ENCODE assay signal across 18 cellular contexts in the genomic region with DNA sequence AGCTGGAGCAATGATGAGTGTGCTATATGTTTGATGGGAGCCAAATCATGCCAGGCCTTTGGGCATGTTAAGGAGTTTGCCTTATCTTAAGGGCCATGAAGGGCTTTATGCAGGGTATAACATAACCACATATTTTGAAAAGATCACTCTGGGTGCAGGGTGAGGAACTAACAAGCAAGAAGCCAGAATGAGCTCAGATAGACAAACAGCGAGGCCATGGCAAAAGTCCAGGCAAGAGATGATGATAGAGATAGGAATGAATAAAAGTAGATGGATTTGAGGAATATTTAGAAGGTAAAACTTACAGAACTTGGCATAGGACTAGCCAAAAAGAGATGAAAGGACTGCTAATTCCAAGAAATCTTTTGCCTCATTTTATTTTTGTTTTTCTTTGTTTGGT. TPM values are rescaled to one million over a fixed set of nuclear protein-coding genes. Genes with fewer than 3 reads are reported as not detected.
DNase-seq lines count a peak whose midpoint lies in the region; ATAC-seq and TF ChIP-seq lines count a peak whose summit lies in the region.
"Had no signal": no experiment of that assay in that cellular context is flagged by ENCODE, and none has a peak within 500 bp of the region (broad histone marks: within the 10 kb centered on the region; RNA-seq: fewer than 3 reads in every experiment).

No MANE protein-coding gene starts in this region.

- peaks cover 69 to 84% of the 10 kb centered on the region in 2 donors for H3K4me1 Mint-ChIP-seq in natural killer cell
- peaks cover 33 to 38% of the 10 kb centered on the region in 2 donors for H3K4me1 Mint-ChIP-seq in natural killer cell treated with Interleukin-12 subunit alpha and Interleukin-12 subunit beta and Interleukin-15 and Interleukin-18, amount 100 ng/mL, for 72 hours (ENCODE audit: low read depth in 2 of 2)
- H3K4me1 Mint-ChIP-seq in immature natural killer cell, result peaks cover 71 to 95% of the 10 kb centered on the region in 2 donors
- peaks cover 21% of the 10 kb centered on the region for H3K4me1 Mint-ChIP-seq in stimulated activated effector memory CD8-positive, alpha-beta T cell treated with anti-CD3 and anti-CD28 coated beads, Interleukin-12 subunit alpha, Interleukin-12 subunit beta, amount 100 ng/mL, for 72 hours

- H3K4me3 Mint-ChIP-seq in natural killer cell (no peak overlapping the region), immature natural killer cell (peak overlapping the region in 1 of 5 donors; percentile 18)
- H3K4me3 Mint-ChIP-seq in natural killer cell treated with Interleukin-12 subunit alpha and Interleukin-12 subunit beta and Interleukin-15 and Interleukin-18, amount 100 ng/mL, for 72 hours, result no peak overlapping the region
- H3K4me3 Mint-ChIP-seq in stimulated activated effector memory CD8-positive, alpha-beta T cell treated with anti-CD3 and anti-CD28 coated beads, Interleukin-12 subunit alpha, Interleukin-12 subunit beta, amount 100 ng/mL, for 72 hours, result no peak overlapping the region
- H3K4me3 Mint-ChIP-seq: CD8-positive, alpha-beta T cell had no signal

- no peak for TF ChIP-seq POLR2A in thyroid gland (IDR thresholded peaks at IDR 0.05)

- peak overlapping the region; percentile 99 for H3K27ac ChIP-seq in VCaP
- no peak overlapping the region for H3K27ac ChIP-seq in thyroid gland
- H3K27ac ChIP-seq: PC-9, SJSA1 had no signal

- H3K9me3 Mint-ChIP-seq in natural killer cell, result no peaks in the 10 kb centered on the region
- H3K9me3 Mint-ChIP-seq in natural killer cell treated with Interleukin-12 subunit alpha and Interleukin-12 subunit beta and Interleukin-15 and Interleukin-18, amount 100 ng/mL, for 72 hours, result no peaks in the 10 kb centered on the region
- no peaks in the 10 kb centered on the region for H3K9me3 Mint-ChIP-seq in immature natural killer cell
- no peaks in the 10 kb centered on the region for H3K9me3 Mint-ChIP-seq in stimulated activated effector memory CD8-positive, alpha-beta T cell treated with anti-CD3 and anti-CD28 coated beads, Interleukin-12 subunit alpha, Interleukin-12 subunit beta, amount 100 ng/mL, for 72 hours
- H3K9me3 Mint-ChIP-seq: CD8-positive, alpha-beta T cell had no signal

- no peak for TF ChIP-seq CTCF in natural killer cell (IDR thresholded peaks at IDR 0.05)
- TF ChIP-seq CTCF in VCaP (conservative IDR thresholded peaks at IDR 0.05), result no peak
- no peak for TF ChIP-seq CTCF in thyroid gland (IDR thresholded peaks at IDR 0.05)

- H3K4me3 ChIP-seq in thyroid gland (replicated peaks in 1 of 3), result no peak overlapping the region
- H3K4me3 ChIP-seq: PC-9, SJSA1 had no signal

- peaks cover 2 to 10% of the 10 kb centered on the region in 2 donors for H3K4me1 ChIP-seq in thyroid gland

- no peaks in the 10 kb centered on the region for H3K36me3 ChIP-seq in thyroid gland
- H3K36me3 ChIP-seq: SJSA1 had no signal

- no peaks in the 10 kb centered on the region for H3K9me3 ChIP-seq in thyroid gland
- H3K9me3 ChIP-seq: SJSA1 had no signal

- DNase-seq in natural killer cell (no peak), immature natural killer cell (no peak), thyroid gland (no peak), NCI-H82 (lab: John Stamatoyannopoulos, UW) (no peak)
- no peak for DNase-seq in natural killer cell treated with Interleukin-12 subunit alpha and Interleukin-12 subunit beta and Interleukin-15 and Interleukin-18, amount 100 ng/mL, for 72 hours (ENCODE audit: low spot score)
- no peak for DNase-seq in stimulated activated effector memory CD8-positive, alpha-beta T cell treated with anti-CD3 and anti-CD28 coated beads, Interleukin-12 subunit alpha, Interleukin-12 subunit beta, amount 100 ng/mL, for 72 hours (ENCODE audit: low spot score in 2 of 2)
- DNase-seq: 8988T; CD8-positive, alpha-beta T cell; DMS79; GF-D8; MM.1S; NCI-H1092 treated with DMSO at 0.1 percent for 48 hours; NCI-H1694 treated with DMSO at 0.1 percent for 48 hours; NCI-H446 treated with DMSO at 0.1 percent for 48 hours; PC-9 had no signal

- H3K27ac Mint-ChIP-seq in natural killer cell (peak overlapping the region; percentile 6 to 21), immature natural killer cell (peak overlapping the region in 4 of 6 donors; percentile 9 to 79 (median 32))
- peak overlapping the region in 1 of 2 donors; percentile 9 for H3K27ac Mint-ChIP-seq in natural killer cell treated with Interleukin-12 subunit alpha and Interleukin-12 subunit beta and Interleukin-15 and Interleukin-18, amount 100 ng/mL, for 72 hours
- H3K27ac Mint-ChIP-seq in stimulated activated effector memory CD8-positive, alpha-beta T cell treated with anti-CD3 and anti-CD28 coated beads, Interleukin-12 subunit alpha, Interleukin-12 subunit beta, amount 100 ng/mL, for 72 hours, result peak overlapping the region; percentile 13
- H3K27ac Mint-ChIP-seq: CD8-positive, alpha-beta T cell had no signal

- H3K27me3 Mint-ChIP-seq in natural killer cell (ENCODE audit: low read depth in 2 of 2) (no peaks in the 10 kb centered on the region), immature natural killer cell (ENCODE audit: low read depth in 3 of 3) (no peaks in the 10 kb centered on the region)
- H3K27me3 Mint-ChIP-seq in natural killer cell treated with Interleukin-12 subunit alpha and Interleukin-12 subunit beta and Interleukin-15 and Interleukin-18, amount 100 ng/mL, for 72 hours, result no peaks in the 10 kb centered on the region

- no peak for ATAC-seq in natural killer cell
- no peak for ATAC-seq in natural killer cell treated with Interleukin-12 subunit alpha and Interleukin-12 subunit beta and Interleukin-15 and Interleukin-18, amount 100 ng/mL, for 72 hours
- ATAC-seq in stimulated activated effector memory CD8-positive, alpha-beta T cell treated with anti-CD3 and anti-CD28 coated beads, Interleukin-12 subunit alpha, Interleukin-12 subunit beta, amount 100 ng/mL, for 72 hours, result no peak
- no peak for ATAC-seq in GM19467 (IDR thresholded peaks at IDR 0.05; ENCODE audit: unreplicated experiment)
- ATAC-seq: CD8-positive, alpha-beta T cell had no signal

- H3K36me3 Mint-ChIP-seq in natural killer cell (no peaks in the 10 kb centered on the region), immature natural killer cell (peaks cover 0 to 27% (median 7%) of the 10 kb centered on the region in 3 donors)
- no peaks in the 10 kb centered on the region for H3K36me3 Mint-ChIP-seq in natural killer cell treated with Interleukin-12 subunit alpha and Interleukin-12 subunit beta and Interleukin-15 and Interleukin-18, amount 100 ng/mL, for 72 hours
- H3K36me3 Mint-ChIP-seq in stimulated activated effector memory CD8-positive, alpha-beta T cell treated with anti-CD3 and anti-CD28 coated beads, Interleukin-12 subunit alpha, Interleukin-12 subunit beta, amount 100 ng/mL, for 72 hours, result no peaks in the 10 kb centered on the region
- H3K36me3 Mint-ChIP-seq: CD8-positive, alpha-beta T cell had no signal

- H3K27me3 ChIP-seq in thyroid gland, result no peaks in the 10 kb centered on the region
- H3K27me3 ChIP-seq: SJSA1 had no signal

- intact Hi-C loops in natural killer cell (cut with micrococcal nuclease) (no loop called here), thyroid gland (cut with DNase I) (no loop called here)

- 86 to 93% methylated on average over 1 of the region's 1 CpG for WGBS in thyroid gland, 2 donors

RNA-seq across cellular contexts. Expression of gene GALNT3, which starts 6.7 kb away (rescaled TPM):
- total RNA-seq in natural killer cell, result 10 to 100 TPM; 42.9 to 52.7 (median 47.4) TPM
- 10 to 100 TPM; 21.0 to 22.6 TPM for total RNA-seq in natural killer cell treated with Interleukin-12 subunit alpha and Interleukin-12 subunit beta and Interleukin-15 and Interleukin-18, amount 100 ng/mL, for 72 hours
- 1 to 10 TPM; 7.2 to 7.6 (median 7.4) TPM for polyA plus RNA-seq in immature natural killer cell
- total RNA-seq in thyroid gland, result 10 to 100 TPM; 48.8 to 78.5 (median 59.2) TPM
